Comparison of ENCODE assay signal across 8 cellular contexts in genomic region chr1:81800741-81801031, GRCh38. TPM values are rescaled to one million over a fixed set of nuclear protein-coding genes. Genes with fewer than 3 reads are reported as not detected.
DNase-seq lines count a peak whose midpoint lies in the region; ATAC-seq, FAIRE-seq and TF ChIP-seq lines count a peak whose summit lies in the region.

Gene ADGRL2, plus strand, starts transcription at chr1:81800934. Its CDS starts 36,051 bp downstream, at chr1:81836985.

- ATAC-seq in GM21825 (IDR thresholded peaks at IDR 0.05; ENCODE audit: unreplicated experiment) (no peak), GM18517 (IDR thresholded peaks at IDR 0.05; ENCODE audit: unreplicated experiment) (no peak)

- H4K20me1 ChIP-seq in PC-9 (ENCODE audit: insufficient read depth), result peaks cover 7% of the 10 kb centered on the region; the same call in 1 of the 2 replicates

- H3K4me1 ChIP-seq in PC-9 (replicated peaks; ENCODE audit: insufficient read depth) (peaks cover 25% of the 10 kb centered on the region), esophagus squamous epithelium (peaks cover 0 to 45% (median 4%) of the 10 kb centered on the region in 3 donors), neuron (ENCODE audit: insufficient read depth, low read length) (peaks cover 27% of the 10 kb centered on the region)

- whole genome bisulfite sequencing in esophagus squamous epithelium, 2 donors, result no CpG with 5 or more reads among the region's 36 CpGs

- H3K27me3 ChIP-seq in PC-9 (ENCODE audit: insufficient read depth, low read depth) (no peaks in the 10 kb centered on the region), esophagus squamous epithelium (peaks cover 0 to 60% (median 0%) of the 10 kb centered on the region in 4 donors), neuron (ENCODE audit: insufficient read depth, low read length) (no peaks in the 10 kb centered on the region)

- no TSS peak for BruUV-seq in PC-9 (replicated peaks; lab: Mats Ljungman, UMichigan)

- H3K27ac ChIP-seq in PC-9, result peak within 1 kb of the TSS; percentile 76
- peak within 1 kb of the TSS; percentile 76 to 97 (median 92) for H3K27ac ChIP-seq in esophagus squamous epithelium

- H3K4me3 ChIP-seq in PC-9 (peak within 1 kb of the TSS; percentile 96), esophagus squamous epithelium (peak within 1 kb of the TSS; percentile 47 to 87 (median 67)), neuron (ENCODE audit: low read length) (peak within 1 kb of the TSS; percentile 85)

- FAIRE-seq in GM12891 (lab: Jason Lieb, UNC), result no peak

- peak; percentile 4 for DNase-seq in GM12891 (ENCODE audit: insufficient read length, low spot score)
- DNase-seq in PC-9, result no peak
- DNase-seq in esophagus squamous epithelium (lab: John Stamatoyannopoulos, UW), result no peak
- no peak for DNase-seq in HuH-7.5 (ENCODE audit: low spot score)
- no peak for DNase-seq in HT-29 (ENCODE audit: low spot score)

- CTCF ChIA-PET in PC-9 (lab: Charles Lee), result interaction anchor here (1.0 kb wide), 1 partner anchor 250 kb away, joined by 3 read pairs; no protein-coding TSS in a partner anchor

- POLR2A ChIA-PET in PC-9 (lab: Charles Lee; ENCODE audit: unreplicated experiment), result interaction anchor here (1.4 kb wide), 1 partner anchor 98 kb away, joined by 6 read pairs; no protein-coding TSS in a partner anchor

- H2AFZ ChIP-seq in PC-9 (peak within 1 kb of the TSS; percentile 97), neuron (ENCODE audit: low read depth, low read length) (peak within 1 kb of the TSS; percentile 68)

- no peaks in the 10 kb centered on the region for H3K9me2 ChIP-seq in PC-9 (ENCODE audit: insufficient read depth)

- H3K4me2 ChIP-seq in PC-9, result peak within 1 kb of the TSS; percentile 94

- intact Hi-C loops in PC-9 (cut with micrococcal nuclease; ENCODE audit: unreplicated experiment) (loop anchor here (2.0 to 5.0 kb wide), 4 partner anchors 98 to 252 kb away; no protein-coding TSS in a partner anchor), esophagus squamous epithelium (cut with DNase I) (no loop called here)

- H3F3A ChIP-seq in PC-9 (ENCODE audit: insufficient read depth, low read depth), result peaks cover 3% of the 10 kb centered on the region; the same call in 1 of the 2 replicates

- H3K36me3 ChIP-seq in PC-9 (ENCODE audit: low read depth) (no peaks in the 10 kb centered on the region), esophagus squamous epithelium (no peaks in the 10 kb centered on the region), neuron (ENCODE audit: insufficient read depth, low read length) (no peaks in the 10 kb centered on the region)

- no peak for TF ChIP-seq POLR2A in GM12891 (IDR thresholded peaks at IDR 0.05; ENCODE audit: low read depth, low read length)
- no peak for TF ChIP-seq POLR2A in esophagus squamous epithelium (IDR thresholded peaks at IDR 0.05)

- TF ChIP-seq CTCF in PC-9 (conservative IDR thresholded peaks at IDR 0.05) (no peak), esophagus squamous epithelium (IDR thresholded peaks at IDR 0.05) (no peak)

- peaks cover 30% of the 10 kb centered on the region for H3K79me2 ChIP-seq in PC-9 (ENCODE audit: low read depth)

- H3K9me3 ChIP-seq in PC-9 (ENCODE audit: insufficient read depth, low read depth) (no peaks in the 10 kb centered on the region; the same call in 1 of the 2 replicates), esophagus squamous epithelium (no peaks in the 10 kb centered on the region), neuron (ENCODE audit: low read length) (no peaks in the 10 kb centered on the region)

TF ChIP-seq in GM12891, 5 proteins besides CTCF, POLR2A, EP300 and RAD21:
- TF ChIP-seq TAF1 (IDR thresholded peaks at IDR 0.05; ENCODE audit: low read depth, low read length) (no peak), PAX5 (IDR thresholded peaks at IDR 0.05; ENCODE audit: insufficient read depth, low read length, severe bottlenecking) (no peak)

RNA-seq across cellular contexts. Expression of gene ADGRL2, which starts in this region (rescaled TPM):
- polyA plus RNA-seq in GM12891 (2012; ENCODE audit: low read depth, missing spikeins), result not detected
- total RNA-seq in PC-9 (2021), result 24.0 and 25.3 TPM in 2 replicates
- 10 to 100 TPM; 37.2 to 63.7 (median 59.7) TPM for total RNA-seq in esophagus squamous epithelium
- 0.97 TPM in 1 of 2 replicates, not detected in the other for total RNA-seq in HT-29 (2014; rRNA removed; shearing (Covaris generic))

Comparison
In these comparisons a context has a peak if more than half of its experiments do, and no peak if none do; other contexts are left out.
1. RNA of gene ADGRL2 (total RNA-seq): 37.2 to 63.7 TPM in esophagus squamous epithelium and 24.0 to 25.3 TPM in PC-9; 0.97 TPM in HT-29; every median in the first group is over 10 times any median in the second.
2. Peak in every context shown above with its lines, with median percentiles within 50 percentile points of each other: H3K4me3 ChIP-seq.